ENCODE assay signal across 3 cellular contexts in the genomic region with DNA sequence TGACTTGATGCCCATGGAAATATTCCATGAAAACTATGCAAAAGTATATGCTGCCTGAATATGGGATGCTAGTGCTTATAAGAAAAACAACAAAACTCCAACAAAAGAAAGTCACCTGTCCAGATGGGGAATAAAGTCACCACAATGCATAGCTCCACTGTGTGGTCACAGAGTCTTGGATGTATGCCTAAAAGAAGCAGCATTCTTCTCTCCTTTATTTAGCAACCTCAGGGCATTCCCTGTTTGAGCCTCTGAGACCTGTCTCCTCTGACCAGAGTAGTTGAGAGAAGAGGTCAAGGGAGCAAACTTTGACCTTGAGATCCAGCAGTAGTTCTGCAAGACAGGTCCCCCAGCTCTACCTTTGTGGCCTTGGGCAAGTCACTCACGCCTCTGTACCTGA.
"Had no signal": no experiment of that assay in that cellular context is flagged by ENCODE, and none has a peak within 500 bp of the region (broad histone marks: within the 10 kb centered on the region; RNA-seq: fewer than 3 reads in every experiment).

No MANE protein-coding gene starts in this region.

- DNase-seq: GDM1, GF-D8 had no signal

- H3K4me3 ChIP-seq: GM12878 had no signal
